Comparison of ENCODE assay signal across 13 cellular contexts in genomic region chr7:47516985-47517590, GRCh38.
DNase-seq lines count a peak whose midpoint lies in the region; ATAC-seq, FAIRE-seq and TF ChIP-seq lines count a peak whose summit lies in the region.
"Had no signal": no experiment of that assay in that cellular context is flagged by ENCODE, and none has a peak within 500 bp of the region (broad histone marks: within the 10 kb centered on the region; RNA-seq: fewer than 3 reads in every experiment).

No MANE protein-coding gene starts in this region.

- H3K4me1 Mint-ChIP-seq in chondrocyte (ENCODE audit: low read depth): peaks cover 8% of the 10 kb centered on the region

- no peak overlapping the region for H3K27ac Mint-ChIP-seq in chondrocyte (ENCODE audit: unreplicated experiment)
- H3K27ac Mint-ChIP-seq: activated naive CD8-positive, alpha-beta T cell treated with anti-CD3 and anti-CD28 coated beads, Interleukin-2, amount 50 U/mL, for 24 hours had no signal

- 33% methylated on average over 10 of the region's 10 CpGs for WGBS in pancreas, 2 donors
- 78 to 81% (median 80%) methylated on average over 10 of the region's 10 CpGs for WGBS in adrenal gland, 4 donors

- no peak overlapping the region for H3K4me3 Mint-ChIP-seq in chondrocyte (ENCODE audit: unreplicated experiment)
- H3K4me3 Mint-ChIP-seq: activated naive CD8-positive, alpha-beta T cell treated with anti-CD3 and anti-CD28 coated beads, Interleukin-2, amount 50 U/mL, for 24 hours had no signal

- no peaks in the 10 kb centered on the region for H3K36me3 ChIP-seq in pancreas
- H3K36me3 ChIP-seq in adrenal gland (replicated peaks in 1 of 2): no peaks in the 10 kb centered on the region

- peaks cover 12 to 33% (median 23%) of the 10 kb centered on the region in 3 donors for H3K4me1 ChIP-seq in pancreas
- peaks cover 27 to 56% of the 10 kb centered on the region in 2 donors for H3K4me1 ChIP-seq in adrenal gland (replicated peaks in 1 of 2)

- H3K9me3 ChIP-seq in pancreas: no peaks in the 10 kb centered on the region
- H3K9me3 ChIP-seq in adrenal gland (replicated peaks in 1 of 3): no peaks in the 10 kb centered on the region

- H3K36me3 Mint-ChIP-seq in chondrocyte (ENCODE audit: low read depth): peaks cover 34% of the 10 kb centered on the region

- H3K9me3 Mint-ChIP-seq in chondrocyte (ENCODE audit: low read depth): no peaks in the 10 kb centered on the region
- H3K9me3 Mint-ChIP-seq: activated naive CD8-positive, alpha-beta T cell treated with anti-CD3 and anti-CD28 coated beads, Interleukin-2, amount 50 U/mL, for 24 hours had no signal

- TF ChIP-seq POLR2A in adrenal gland (IDR thresholded peaks at IDR 0.05): no peak

- no peaks in the 10 kb centered on the region for H3K27me3 Mint-ChIP-seq in chondrocyte (ENCODE audit: low read depth)

- H3K27ac ChIP-seq in pancreas (no peak overlapping the region), adrenal gland (peak overlapping the region in 1 of 5 donors; percentile 4)

- H3K27me3 ChIP-seq in pancreas: no peaks in the 10 kb centered on the region
- H3K27me3 ChIP-seq in adrenal gland: no peaks in the 10 kb centered on the region

- intact Hi-C loops in pancreas (cut with DNase I): no loop called here
- intact Hi-C loops in adrenal gland (cut with DNase I): no loop called here

- peak; percentile 58 to 78 (median 70) for ATAC-seq in pancreas
- ATAC-seq in HG03045 (IDR thresholded peaks at IDR 0.05; ENCODE audit: unreplicated experiment): no peak
- ATAC-seq: activated naive CD8-positive, alpha-beta T cell treated with anti-CD3 and anti-CD28 coated beads, Interleukin-2, amount 50 U/mL, for 24 hours; K562 had no signal

- no peak for TF ChIP-seq CTCF in chondrocyte (IDR thresholded peaks at IDR 0.05)
- TF ChIP-seq CTCF in pancreas (IDR thresholded peaks at IDR 0.05): no peak
- no peak for TF ChIP-seq CTCF in adrenal gland (IDR thresholded peaks at IDR 0.05)

- DNase-seq in DMS153 (lab: John Stamatoyannopoulos, UW) (peak; percentile 94), NCI-H2081 treated with DMSO at 0.1 percent for 48 hours (lab: John Stamatoyannopoulos, UW) (peak; percentile 82), chondrocyte (ENCODE audit: low spot score) (peak; percentile 20), pancreas (peak in 5 of 6 donors; percentile 49 to 68 (median 65)), adrenal gland (no peak)
- no peak for DNase-seq in stimulated activated CD4-positive, alpha-beta T cell treated with anti-CD3 and anti-CD28 coated beads, Interleukin-4, amount 100 ng/mL, for 1 hour
- no peak for DNase-seq in stimulated activated CD4-positive, alpha-beta T cell treated with anti-CD3 and anti-CD28 coated beads, Interleukin-15, amount 100 ng/mL, for 24 hours
- DNase-seq: activated naive CD8-positive, alpha-beta T cell treated with anti-CD3 and anti-CD28 coated beads, Interleukin-2, amount 50 U/mL, for 24 hours; NCI-H187 had no signal

- no peak for FAIRE-seq in pancreas (lab: Jason Lieb, UNC)
- FAIRE-seq: colon, GM12892, K562 had no signal

- H3K4me3 ChIP-seq in pancreas (no peak overlapping the region), adrenal gland (no peak overlapping the region)
- H3K4me3 ChIP-seq: K562 had no signal

Comparison
In these comparisons a context has a peak if more than half of its experiments do, and no peak if none do; other contexts are left out.
1. DNase-seq: peak in DMS153 (single experiment), NCI-H2081 treated with DMSO at 0.1 percent for 48 hours (single experiment), chondrocyte (single experiment) and pancreas (5 of 6); none in adrenal gland (0 of 7), stimulated activated CD4-positive, alpha-beta T cell treated with anti-CD3 and anti-CD28 coated beads, Interleukin-4, amount 100 ng/mL, for 1 hour (single experiment) and stimulated activated CD4-positive, alpha-beta T cell treated with anti-CD3 and anti-CD28 coated beads, Interleukin-15, amount 100 ng/mL, for 24 hours (single experiment).